ENCODE assay signal across 9 cellular contexts in genomic region chr11:72598901-72599300, GRCh38.
DNase-seq lines count a peak whose midpoint lies in the region; ATAC-seq and TF ChIP-seq lines count a peak whose summit lies in the region.
"Had no signal": no experiment of that assay in that cellular context is flagged by ENCODE, and none has a peak within 500 bp of the region (broad histone marks: within the 10 kb centered on the region; RNA-seq: fewer than 3 reads in every experiment).

No MANE protein-coding gene starts in this region.

- CTCF ChIA-PET in SK-N-SH (lab: Yijun Ruan, JAX), result interaction anchor here (0.5 to 12.6 kb wide), 29 partner anchors 8 to 188 kb away, joined by 3 to 276 read pairs (median 7); no protein-coding TSS in a partner anchor

- H3K4me3 ChIP-seq in SK-N-SH (ENCODE audit: low read depth in 2 of 2, low read length in 1 of 2), result no peak overlapping the region
- no peak overlapping the region for H3K4me3 ChIP-seq in psoas muscle

- peaks cover 0 to 20% of the 10 kb centered on the region in 2 experiments; a peak in 1 of 4 replicates for H3K4me1 ChIP-seq in SK-N-SH (ENCODE audit: control insufficient read depth in 1 of 2, insufficient read depth in 2 of 2, low read depth in 1 of 2, low read length in 1 of 2)
- no peaks in the 10 kb centered on the region for H3K4me1 ChIP-seq in psoas muscle

- no peaks in the 10 kb centered on the region for H3K36me3 ChIP-seq in SK-N-SH (replicated peaks in 1 of 2; ENCODE audit: control insufficient read depth in 1 of 2, insufficient read depth in 2 of 2, low read length in 1 of 2)
- H3K36me3 ChIP-seq in psoas muscle (ENCODE audit: insufficient read depth in 1 of 2, low read depth in 1 of 2), result no peaks in the 10 kb centered on the region

- H3K4me2 ChIP-seq in SK-N-SH, result no peak overlapping the region

- peak; percentile 85 to 92 (median 88) for ATAC-seq in psoas muscle

- no peaks in the 10 kb centered on the region for H3K9me2 ChIP-seq in SK-N-SH

- H3F3A ChIP-seq in SK-N-SH (replicated peaks; ENCODE audit: insufficient read depth), result no peaks in the 10 kb centered on the region

- intact Hi-C loops in psoas muscle (cut with DNase I), result loop anchor here (1.0 to 2.0 kb wide), 2 partner anchors 44 kb away; no protein-coding TSS in a partner anchor

- H3K27me3 ChIP-seq in SK-N-SH (ENCODE audit: insufficient read depth), result peaks cover 11% of the 10 kb centered on the region; the same call in 1 of the 2 replicates
- no peaks in the 10 kb centered on the region for H3K27me3 ChIP-seq in psoas muscle (ENCODE audit: insufficient read depth in 3 of 3, low read length in 2 of 3)

- WGBS in SK-N-SH (ENCODE audit: low lambda C conversion rate), result 43% methylated on average over 6 of the region's 11 CpGs
- 34 to 51% (median 34%) methylated on average over 11 of the region's 11 CpGs for WGBS in psoas muscle, 3 donors

- H3K79me2 ChIP-seq in SK-N-SH (ENCODE audit: insufficient read depth), result no peaks in the 10 kb centered on the region

- H3K27ac ChIP-seq in SK-N-SH (ENCODE audit: low read depth in 2 of 2, low read length in 1 of 2), result no peak overlapping the region
- H3K27ac ChIP-seq in psoas muscle, result no peak overlapping the region

- H2AFZ ChIP-seq in SK-N-SH (ENCODE audit: low read depth), result no peak overlapping the region

- DNase-seq in ELR (ENCODE audit: low read depth) (peak; percentile 69), SK-N-SH (peak; percentile 83), globus pallidus (ENCODE audit: low spot score) (peak; percentile 23), psoas muscle (peak; percentile 51 to 70), putamen (ENCODE audit: low spot score) (no peak), Kasumi-1 (lab: John Stamatoyannopoulos, UW) (no peak), NCI-H524 treated with DMSO at 0.1 percent for 48 hours (lab: John Stamatoyannopoulos, UW) (no peak)
- no peak for DNase-seq in activated CD4-positive, alpha-beta T cell treated with anti-CD3 and anti-CD28 coated beads for 1 hour
- DNase-seq: RPMI8226 had no signal

- no peak overlapping the region for H3K9ac ChIP-seq in SK-N-SH

- TF ChIP-seq CTCF in SK-N-SH (IDR thresholded peaks at IDR 0.05) (peak; percentile 46), psoas muscle (IDR thresholded peaks at IDR 0.05) (peak; percentile 69)

- peak; percentile 74 for TF ChIP-seq RAD21 in SK-N-SH (IDR thresholded peaks at IDR 0.05; ENCODE audit: low read length)

- H3K9me3 ChIP-seq in SK-N-SH (no peaks in the 10 kb centered on the region), psoas muscle (no peaks in the 10 kb centered on the region)

- no peak for TF ChIP-seq EP300 in SK-N-SH (IDR thresholded peaks at IDR 0.05; ENCODE audit: borderline replicate concordance in 1 of 2, low read depth in 1 of 2, low read length in 1 of 2)

- POLR2A ChIA-PET in SK-N-SH (lab: Yijun Ruan, JAX), result interaction anchor here (1.0 to 1.1 kb wide), 2 partner anchors 30 to 84 kb away, joined by 3 to 4 read pairs; no protein-coding TSS in a partner anchor

- no peaks in the 10 kb centered on the region for H4K20me1 ChIP-seq in SK-N-SH (ENCODE audit: insufficient read depth)

TF ChIP-seq in SK-N-SH, 30 proteins besides CTCF, POLR2A, EP300 and RAD21:
- TF ChIP-seq GATA2 (CRISPR knock-in tag; IDR thresholded peaks at IDR 0.05) (no peak), SMC3 (IDR thresholded peaks at IDR 0.05; ENCODE audit: low read depth, low read length) (peak; percentile 75)

Comparison
In these comparisons a context has a peak if more than half of its experiments do, and no peak if none do; other contexts are left out.
1. DNase-seq: peak in ELR (single experiment), SK-N-SH (single experiment), globus pallidus (single experiment) and psoas muscle (2 of 2); none in putamen (single experiment), Kasumi-1 (0 of 2), NCI-H524 treated with DMSO at 0.1 percent for 48 hours (single experiment) and activated CD4-positive, alpha-beta T cell treated with anti-CD3 and anti-CD28 coated beads for 1 hour (single experiment).